8 cellular contexts compared by ENCODE assay signal in genomic region chr19:771332-771785, GRCh38. TPM values are rescaled to one million over a fixed set of nuclear protein-coding genes. Genes with fewer than 3 reads are reported as not detected.
DNase-seq lines count a peak whose midpoint lies in the region; ATAC-seq, FAIRE-seq and TF ChIP-seq lines count a peak whose summit lies in the region.

No MANE protein-coding gene starts in this region.

- no peak for ATAC-seq in GM19035 (IDR thresholded peaks at IDR 0.05; ENCODE audit: unreplicated experiment)

- TF ChIP-seq CTCF in D721Med (IDR thresholded peaks at IDR 0.05; ENCODE audit: insufficient read depth, missing control alignments) (peak; percentile 44), fibroblast of villous mesenchyme (IDR thresholded peaks at IDR 0.05; ENCODE audit: insufficient read depth, low read depth, low read length) (peak; percentile 65)

- H3K4me3 Mint-ChIP-seq in activated CD4-positive, alpha-beta T cell treated with anti-CD3 and anti-CD28 coated beads, Interleukin-2, amount 10 ng/mL, durations not matched to agents 7 days and 5 days = no peak overlapping the region

- H3K36me3 Mint-ChIP-seq in activated CD4-positive, alpha-beta T cell treated with anti-CD3 and anti-CD28 coated beads, Interleukin-2, amount 10 ng/mL, durations not matched to agents 7 days and 5 days (ENCODE audit: low read depth) = no peaks in the 10 kb centered on the region

- CTCF ChIA-PET in activated CD4-positive, alpha-beta T cell treated with anti-CD3 and anti-CD28 coated beads, Interleukin-2, amount 10 ng/mL, durations not matched to agents 7 days and 5 days (lab: Charles Lee) = interaction anchor here (0.9 kb wide), 1 partner anchor 92 kb away, joined by 3 read pairs; no protein-coding TSS in a partner anchor

- POLR2A ChIA-PET in activated CD4-positive, alpha-beta T cell treated with anti-CD3 and anti-CD28 coated beads, Interleukin-2, amount 10 ng/mL, durations not matched to agents 7 days and 5 days (lab: Charles Lee) = no interaction called here

- H3K27ac Mint-ChIP-seq in activated CD4-positive, alpha-beta T cell treated with anti-CD3 and anti-CD28 coated beads, Interleukin-2, amount 10 ng/mL, durations not matched to agents 7 days and 5 days = no peak overlapping the region

- in situ Hi-C loops in KBM-7 (cut with MboI; ENCODE audit: low pct_unique_long_range_greater_than_20kb, low sequenced_read_pairs) = no loop called here

- peaks cover 2% of the 10 kb centered on the region for H3K4me1 Mint-ChIP-seq in activated CD4-positive, alpha-beta T cell treated with anti-CD3 and anti-CD28 coated beads, Interleukin-2, amount 10 ng/mL, durations not matched to agents 7 days and 5 days

- peaks cover 2% of the 10 kb centered on the region for H3K27me3 Mint-ChIP-seq in activated CD4-positive, alpha-beta T cell treated with anti-CD3 and anti-CD28 coated beads, Interleukin-2, amount 10 ng/mL, durations not matched to agents 7 days and 5 days

- DNase-seq in D721Med (ENCODE audit: insufficient read length, low spot score) (no peak), KBM-7 (peak; percentile 58), fibroblast of villous mesenchyme (ENCODE audit: low read depth) (peak; percentile 69), Ammon's horn (ENCODE audit: low spot score) (no peak), SHP77 treated with DMSO at 0.1 percent for 48 hours (lab: John Stamatoyannopoulos, UW) (no peak)
- peak; percentile 23 for DNase-seq in activated CD4-positive, alpha-beta T cell treated with anti-CD3 and anti-CD28 coated beads, Interleukin-2, amount 10 ng/mL, durations not matched to agents 7 days and 5 days
- DNase-seq in stimulated activated CD8-positive, alpha-beta memory T cell treated with anti-CD3 and anti-CD28 coated beads, Interleukin-4, amount 100 ng/mL, for 48 hours = peak; percentile 48

- no peaks in the 10 kb centered on the region for H3K9me3 Mint-ChIP-seq in activated CD4-positive, alpha-beta T cell treated with anti-CD3 and anti-CD28 coated beads, Interleukin-2, amount 10 ng/mL, durations not matched to agents 7 days and 5 days

- no peak for FAIRE-seq in D721Med (lab: Jason Lieb, UNC)

- no peak overlapping the region for H3K4me3 ChIP-seq in fibroblast of villous mesenchyme (ENCODE audit: low read depth, low read length)

RNA-seq across cellular contexts. Expression of gene MISP, which starts 20.4 kb away (rescaled TPM):
- total RNA-seq in activated CD4-positive, alpha-beta T cell treated with anti-CD3 and anti-CD28 coated beads, Interleukin-2, amount 10 ng/mL, durations not matched to agents 7 days and 5 days = not detected
- under 0.01 and 0.43 TPM in 2 replicates for total RNA-seq in fibroblast of villous mesenchyme

RNA-seq across cellular contexts. Expression of gene PTBP1, which starts 25.9 kb away (rescaled TPM):
- 100 to 1,000 TPM; 487 to 536 TPM for total RNA-seq in activated CD4-positive, alpha-beta T cell treated with anti-CD3 and anti-CD28 coated beads, Interleukin-2, amount 10 ng/mL, durations not matched to agents 7 days and 5 days
- 117 and 129 TPM in 2 replicates for total RNA-seq in fibroblast of villous mesenchyme

RNA-seq across cellular contexts. Expression of gene PLPPR3, which starts 50.4 kb away (rescaled TPM):
- not detected for total RNA-seq in activated CD4-positive, alpha-beta T cell treated with anti-CD3 and anti-CD28 coated beads, Interleukin-2, amount 10 ng/mL, durations not matched to agents 7 days and 5 days
- total RNA-seq in fibroblast of villous mesenchyme = under 0.01 and 0.86 TPM in 2 replicates

RNA-seq across cellular contexts. Expression of gene AZU1, which starts 56.3 kb away (rescaled TPM):
- total RNA-seq in activated CD4-positive, alpha-beta T cell treated with anti-CD3 and anti-CD28 coated beads, Interleukin-2, amount 10 ng/mL, durations not matched to agents 7 days and 5 days = not detected
- not detected in 2 replicates for total RNA-seq in fibroblast of villous mesenchyme

Comparison
In these comparisons a context has a peak if more than half of its experiments do, and no peak if none do; other contexts are left out.
1. DNase-seq: peak in KBM-7 (single experiment), activated CD4-positive, alpha-beta T cell treated with anti-CD3 and anti-CD28 coated beads, Interleukin-2, amount 10 ng/mL, durations not matched to agents 7 days and 5 days (single experiment), fibroblast of villous mesenchyme (single experiment) and stimulated activated CD8-positive, alpha-beta memory T cell treated with anti-CD3 and anti-CD28 coated beads, Interleukin-4, amount 100 ng/mL, for 48 hours (single experiment); none in D721Med (single experiment), Ammon's horn (single experiment) and SHP77 treated with DMSO at 0.1 percent for 48 hours (single experiment).